18 cellular contexts compared by ENCODE assay signal in the genomic region with DNA sequence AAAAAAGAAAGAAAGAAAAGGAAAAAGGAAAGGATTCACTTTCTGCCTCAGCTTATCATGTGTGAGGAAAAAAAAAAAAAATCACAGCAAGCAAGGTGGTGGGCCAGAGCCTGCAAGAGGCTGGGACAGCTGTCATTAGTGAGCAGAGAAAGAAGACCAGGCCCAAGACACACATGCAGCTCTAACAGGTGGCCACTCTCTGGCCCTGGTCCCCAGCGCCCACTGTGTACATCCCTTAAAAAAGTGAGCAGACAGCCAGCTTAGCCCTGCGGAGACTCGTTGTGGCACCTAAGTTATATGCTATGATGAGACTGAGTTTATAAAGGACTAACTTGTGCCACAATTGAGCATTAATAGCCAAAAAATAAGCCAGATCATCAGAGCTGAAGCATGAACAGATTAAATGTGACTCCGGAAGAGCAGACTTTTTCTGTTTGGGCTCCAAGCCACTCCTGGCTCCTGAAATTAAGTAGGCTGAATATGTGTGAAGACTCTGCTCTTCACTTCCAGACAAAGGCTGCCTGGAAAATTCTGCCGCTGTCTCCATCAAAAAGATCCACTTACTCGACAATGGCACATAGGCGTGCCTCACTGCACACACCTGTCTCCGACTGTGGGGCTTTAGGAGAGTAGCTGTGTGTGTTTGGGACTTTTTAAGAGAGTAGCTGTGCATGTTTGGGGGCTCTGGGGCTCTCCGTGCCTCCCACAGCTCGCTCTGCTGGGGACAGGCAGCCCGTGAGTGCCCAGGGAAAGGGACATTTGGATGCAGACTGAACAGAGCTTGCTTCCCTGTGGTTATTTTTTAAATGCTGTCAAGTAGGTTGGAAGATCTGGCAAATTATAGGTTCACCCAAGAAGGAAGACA. TPM values are rescaled to one million over a fixed set of nuclear protein-coding genes. Genes with fewer than 3 reads are reported as not detected.
DNase-seq lines count a peak whose midpoint lies in the region; ATAC-seq and TF ChIP-seq lines count a peak whose summit lies in the region.
"Had no signal": no experiment of that assay in that cellular context is flagged by ENCODE, and none has a peak within 500 bp of the region (broad histone marks: within the 10 kb centered on the region; RNA-seq: fewer than 3 reads in every experiment).

No MANE protein-coding gene starts in this region.

- TF ChIP-seq EP300 in sigmoid colon (IDR thresholded peaks at IDR 0.05), result no peak

- H2BK12ac ChIP-seq in H9 (ENCODE audit: insufficient read length, low read depth, low read length), result no peak overlapping the region

- H2AK5ac ChIP-seq in H9 (ENCODE audit: insufficient read length, low read length), result no peak overlapping the region

- H2AFZ ChIP-seq in H9 (ENCODE audit: low read length), result no peak overlapping the region

- H3K79me2 ChIP-seq in H9 (ENCODE audit: insufficient read depth, low read length), result peaks cover 22% of the 10 kb centered on the region; the same call in 1 of the 2 replicates

- H3K9me3 Mint-ChIP-seq in H9, result peaks cover 0 to 2% of the 10 kb centered on the region in 2 experiments; a peak in 1 of 5 replicates

- H4K5ac ChIP-seq in H9 (ENCODE audit: insufficient read length, low read depth, low read length), result no peak overlapping the region

- H3K36me3 ChIP-seq in left ventricle myocardium inferior (no peaks in the 10 kb centered on the region), sigmoid colon (no peaks in the 10 kb centered on the region)
- H3K36me3 ChIP-seq: adrenal gland, Peyer's patch had no signal

- no peak overlapping the region for H2BK15ac ChIP-seq in H9 (ENCODE audit: low read depth, low read length)

- H4K20me1 ChIP-seq in H9 (ENCODE audit: control insufficient read depth, insufficient read depth, insufficient read length), result no peaks in the 10 kb centered on the region

- H3K27me3 ChIP-seq in H9 (ENCODE audit: insufficient read depth, low read length), result no peaks in the 10 kb centered on the region
- no peaks in the 10 kb centered on the region for H3K27me3 ChIP-seq in left ventricle myocardium inferior (ENCODE audit: low read depth)
- no peaks in the 10 kb centered on the region for H3K27me3 ChIP-seq in sigmoid colon
- H3K27me3 ChIP-seq: adrenal gland, foreskin keratinocyte, Peyer's patch had no signal

- H3K79me1 ChIP-seq in H9 (ENCODE audit: insufficient read depth, low read depth, low read length, poor library complexity, severe bottlenecking), result peaks cover 13% of the 10 kb centered on the region

- DNase-seq in H9, result no peak
- no peak for DNase-seq in left ventricle myocardium inferior
- peak; percentile 60 for DNase-seq in sigmoid colon
- DNase-seq in activated CD4-positive, alpha-beta T cell treated with anti-CD3 and anti-CD28 coated beads, Interleukin-2, amount 50 U/mL, for 1 hour, result no peak
- DNase-seq in activated CD4-positive, alpha-beta T cell treated with anti-CD3 and anti-CD28 coated beads for 48 hours, result no peak
- DNase-seq: foreskin keratinocyte, GF-D8, HCEC 1CT, NCI-H1930, NCI-H748 treated with DMSO at 0.1 percent for 48 hours, substantia nigra had no signal

- H3K4ac ChIP-seq in H9 (ENCODE audit: low read depth, low read length), result no peak overlapping the region

- TF ChIP-seq POLR2A in sigmoid colon (IDR thresholded peaks at IDR 0.05), result no peak

- intact Hi-C loops in left ventricle myocardium inferior (cut with micrococcal nuclease), result no loop called here
- intact Hi-C loops in sigmoid colon (cut with DNase I), result no loop called here

- no peak for ATAC-seq in HG02798 (IDR thresholded peaks at IDR 0.05; ENCODE audit: poor library complexity, unreplicated experiment)
- no peak for ATAC-seq in HG02623 (IDR thresholded peaks at IDR 0.05; ENCODE audit: unreplicated experiment)
- ATAC-seq: foreskin keratinocyte; natural killer cell treated with Interleukin-12 subunit alpha and Interleukin-12 subunit beta and Interleukin-15 and Interleukin-18, amount 100 ng/mL, for 72 hours had no signal

- H3K4me3 Mint-ChIP-seq in H9, result no peak overlapping the region
- H3K4me3 Mint-ChIP-seq: natural killer cell treated with Interleukin-12 subunit alpha and Interleukin-12 subunit beta and Interleukin-15 and Interleukin-18, amount 100 ng/mL, for 72 hours had no signal

- H3K9me3 ChIP-seq in H9 (ENCODE audit: control insufficient read depth, low read depth, low read length), result no peaks in the 10 kb centered on the region
- H3K9me3 ChIP-seq in left ventricle myocardium inferior (replicated peaks), result peaks cover 4% of the 10 kb centered on the region
- no peaks in the 10 kb centered on the region for H3K9me3 ChIP-seq in sigmoid colon
- H3K9me3 ChIP-seq: adrenal gland, Peyer's patch had no signal

- H3T11ph ChIP-seq in H9 (ENCODE audit: low read length), result no peak overlapping the region

- H2BK120ac ChIP-seq in H9 (ENCODE audit: low read depth, low read length, poor library complexity, severe bottlenecking), result no peak overlapping the region

- no peak overlapping the region for H3K23ac ChIP-seq in H9 (ENCODE audit: insufficient read length, low read depth, low read length)

- H4K91ac ChIP-seq in H9 (ENCODE audit: insufficient read length, low read depth, low read length), result no peak overlapping the region

- H3K4me1 ChIP-seq in H9 (ENCODE audit: insufficient read depth, low read length) (peaks cover 4% of the 10 kb centered on the region), left ventricle myocardium inferior (peaks cover 67% of the 10 kb centered on the region), sigmoid colon (peaks cover 0 to 54% (median 41%) of the 10 kb centered on the region in 4 donors)
- H3K4me1 ChIP-seq: foreskin keratinocyte had no signal

- WGBS in H9 (ENCODE audit: extremely low coverage, insufficient read length, low lambda C conversion rate), result no CpG with 5 or more reads among the region's 11 CpGs
- 86 to 87% methylated on average over 11 of the region's 11 CpGs for WGBS in sigmoid colon, 2 donors

- H3K4me1 Mint-ChIP-seq in H9, result peaks cover 15 to 27% of the 10 kb centered on the region in 2 experiments

- peaks cover 2 to 10% (median 4%) of the 10 kb centered on the region in 3 experiments; a peak in 6 of 7 replicates for H3K36me3 Mint-ChIP-seq in H9 (ENCODE audit: insufficient read depth in 1 of 3, low read depth in 3 of 3)

- H3K27ac ChIP-seq in H9 (ENCODE audit: insufficient read length, low read depth, low read length), result no peak overlapping the region
- H3K27ac ChIP-seq in VCaP, result peak overlapping the region; percentile 67; the same call in 1 of the 2 replicates
- H3K27ac ChIP-seq in left ventricle myocardium inferior (replicated peaks), result peak overlapping the region; percentile 58
- peak overlapping the region in 3 of 4 donors; percentile 29 to 65 (median 49) for H3K27ac ChIP-seq in sigmoid colon
- H3K27ac ChIP-seq: foreskin keratinocyte, Peyer's patch had no signal

- no peak overlapping the region; the same call in 1 of the 2 replicates for H3K14ac ChIP-seq in H9 (ENCODE audit: insufficient read depth, low read length)

- no peak overlapping the region for H3K56ac ChIP-seq in H9 (ENCODE audit: insufficient read length, low read depth, low read length)

- no peak overlapping the region for H2BK20ac ChIP-seq in H9 (ENCODE audit: low read depth, low read length, poor library complexity, severe bottlenecking)

- H3K27me3 Mint-ChIP-seq in H9 (ENCODE audit: low read depth), result no peaks in the 10 kb centered on the region
- H3K27me3 Mint-ChIP-seq: natural killer cell treated with Interleukin-12 subunit alpha and Interleukin-12 subunit beta and Interleukin-15 and Interleukin-18, amount 100 ng/mL, for 72 hours had no signal

- no peak overlapping the region for H3K4me2 ChIP-seq in H9 (ENCODE audit: insufficient read depth, insufficient read length, low read length)

- TF ChIP-seq CTCF in H9 (conservative IDR thresholded peaks at IDR 0.05) (no peak), VCaP (conservative IDR thresholded peaks at IDR 0.05) (no peak), left ventricle myocardium inferior (IDR thresholded peaks at IDR 0.05; ENCODE audit: borderline replicate concordance) (no peak), sigmoid colon (IDR thresholded peaks at IDR 0.05) (no peak)

- H3K27ac Mint-ChIP-seq in H9, result peak overlapping the region; percentile 27 to 78 (median 74); a peak in 5 of 7 replicates
- H3K27ac Mint-ChIP-seq: natural killer cell treated with Interleukin-12 subunit alpha and Interleukin-12 subunit beta and Interleukin-15 and Interleukin-18, amount 100 ng/mL, for 72 hours had no signal

- no peak overlapping the region for H3K18ac ChIP-seq in H9 (ENCODE audit: insufficient read length, low read depth, low read length)

- H4K8ac ChIP-seq in H9 (replicated peaks; ENCODE audit: insufficient read length, low read depth, low read length), result no peak overlapping the region

- H3K9ac ChIP-seq in H9 (ENCODE audit: extremely low read depth, insufficient read length, low read length), result no peak overlapping the region

- no peak overlapping the region for H2BK5ac ChIP-seq in H9 (ENCODE audit: insufficient read length, low read length)

- H3K4me3 ChIP-seq in left ventricle myocardium inferior (no peak overlapping the region), sigmoid colon (no peak overlapping the region)
- H3K4me3 ChIP-seq: adrenal gland, lung, Peyer's patch had no signal

- H3K23me2 ChIP-seq in H9 (ENCODE audit: insufficient read length, low read depth, low read length, poor library complexity, severe bottlenecking), result no peaks in the 10 kb centered on the region

RNA-seq across cellular contexts. Expression of gene LATS2, which starts 55.0 kb away (rescaled TPM):
- total RNA-seq in H9 (2021) (16.8 and 20.0 TPM in 2 replicates), left ventricle myocardium inferior (20.2 TPM), sigmoid colon (10 to 100 TPM; 21.8 to 45.5 (median 28.2) TPM)
- polyA plus RNA-seq in sigmoid colon, result 1 to 10 TPM; 3.7 to 4.6 (median 4.2) TPM
